Comparison of ENCODE assay signal across 25 cellular contexts in the genomic region with DNA sequence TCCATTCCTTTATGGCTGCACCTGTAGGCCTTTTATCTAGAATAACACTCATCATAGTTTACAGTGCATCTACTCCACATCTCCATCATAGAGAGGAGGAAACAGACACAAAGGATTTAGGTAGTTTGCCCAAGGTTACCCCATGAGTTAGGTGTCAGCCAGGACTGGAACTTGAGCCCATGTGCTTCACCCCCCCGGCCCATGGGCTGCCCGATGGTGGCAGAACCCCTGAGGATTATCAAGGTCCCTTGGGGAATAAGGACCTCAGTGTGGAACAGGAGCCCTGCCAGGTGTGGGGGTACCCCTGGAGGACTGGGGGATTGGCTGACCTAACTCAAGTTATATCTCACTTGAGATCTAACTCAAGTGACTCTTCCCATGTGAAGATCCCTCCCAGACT.
DNase-seq lines count a peak whose midpoint lies in the region; ATAC-seq, FAIRE-seq and TF ChIP-seq lines count a peak whose summit lies in the region.
"Had no signal": no experiment of that assay in that cellular context is flagged by ENCODE, and none has a peak within 500 bp of the region (broad histone marks: within the 10 kb centered on the region; RNA-seq: fewer than 3 reads in every experiment).

No MANE protein-coding gene starts in this region.

- no peaks in the 10 kb centered on the region for H3K36me3 Mint-ChIP-seq in endothelial cell (ENCODE audit: low read depth, unreplicated experiment)

- H3K27ac ChIP-seq in HepG2 (ENCODE audit: extremely low read length, insufficient read depth, low read length) (no peak overlapping the region), right lobe of liver (no peak overlapping the region)
- H3K27ac ChIP-seq: 22Rv1, BLaER1 had no signal

- H3K4me3 ChIP-seq in HepG2 (replicated peaks in 1 of 3; ENCODE audit: insufficient read depth in 1 of 3, low read depth in 2 of 3, low read length in 3 of 3) (no peak overlapping the region), right lobe of liver (no peak overlapping the region)
- H3K4me3 ChIP-seq: BLaER1, GM12878 had no signal

- H3K4me2 ChIP-seq in HepG2 (ENCODE audit: low read depth, low read length), result no peak overlapping the region
- H3K4me2 ChIP-seq: BLaER1 had no signal

- H3K79me2 ChIP-seq in HepG2 (ENCODE audit: insufficient read depth, low read length), result no peaks in the 10 kb centered on the region

- 100% methylated on average over 2 of the region's 2 CpGs for WGBS in HepG2 (ENCODE audit: low lambda C conversion rate)
- WGBS in right lobe of liver (ENCODE audit: insufficient coverage, low coverage, low lambda C conversion rate, missing lambda C conversion rate), result 100% methylated on average over 2 of the region's 2 CpGs

- no peak for TF ChIP-seq POLR2A in HepG2 (IDR thresholded peaks at IDR 0.05; ENCODE audit: insufficient read depth in 1 of 2, low read depth in 2 of 2, low read length in 2 of 2)
- no peak for TF ChIP-seq POLR2A in right lobe of liver (IDR thresholded peaks at IDR 0.05)

- no peak overlapping the region for H2AFZ ChIP-seq in HepG2 (ENCODE audit: low read length)

- peak; percentile 6 for DNase-seq in DMS53 (lab: John Stamatoyannopoulos, UW)
- DNase-seq in DMS53 treated with DMSO at 0.1 percent for 48 hours (lab: John Stamatoyannopoulos, UW; ENCODE audit: unreplicated experiment), result no peak
- no peak for DNase-seq in HepG2 (ENCODE audit: low spot score)
- no peak for DNase-seq in right lobe of liver
- DNase-seq in endothelial cell (ENCODE audit: low spot score), result no peak
- DNase-seq: ACHN; BE2C; C1 segment of cervical spinal cord; CD4-positive, alpha-beta memory T cell; CD4-positive, CD25-positive, alpha-beta regulatory T cell; CD8-positive, alpha-beta memory T cell; COR-L47; DMS 273 treated with DMSO at 0.1 percent for 48 hours; DMS153; DMS79; DND-41; EL; GDM1 had no signal

- H3K27me3 ChIP-seq in HepG2 (ENCODE audit: control insufficient read depth in 1 of 2, insufficient read depth in 2 of 2, low read length in 2 of 2) (no peaks in the 10 kb centered on the region), right lobe of liver (no peaks in the 10 kb centered on the region)
- H3K27me3 ChIP-seq: BE2C, BLaER1 had no signal

- H3K36me3 ChIP-seq in HepG2 (replicated peaks in 1 of 2; ENCODE audit: control insufficient read depth in 1 of 2, insufficient read depth in 2 of 2, low read length in 2 of 2), result peaks cover 18 to 58% of the 10 kb centered on the region in 2 experiments
- no peaks in the 10 kb centered on the region for H3K36me3 ChIP-seq in right lobe of liver
- H3K36me3 ChIP-seq: BE2C, BLaER1 had no signal

- H3K9me3 ChIP-seq in HepG2 (ENCODE audit: low read length), result no peaks in the 10 kb centered on the region
- H3K9me3 ChIP-seq in right lobe of liver, result no peaks in the 10 kb centered on the region
- H3K9me3 ChIP-seq: BE2C, BLaER1 had no signal

- no peak for TF ChIP-seq EP300 in HepG2 (IDR thresholded peaks at IDR 0.05; ENCODE audit: low read depth in 2 of 2, low read length in 2 of 2)
- no peak for TF ChIP-seq EP300 in HepG2 (CRISPR knock-in tag; IDR thresholded peaks at IDR 0.05; ENCODE audit: borderline replicate concordance)

- in situ Hi-C loops in HepG2 (cut with HindIII; ENCODE audit: extremely low pct_ligation_motif_present, low pct_unique_long_range_greater_than_20kb), result no loop called here

- no peak for TF ChIP-seq RAD21 in HepG2 (CRISPR knock-in tag; IDR thresholded peaks at IDR 0.05)

- POLR2A ChIA-PET in HepG2 (lab: Yijun Ruan, JAX), result no interaction called here

- FAIRE-seq in HepG2 (lab: Jason Lieb, UNC), result no peak
- FAIRE-seq: A204.1, GM12878, GM12892, GM18507 had no signal

- H3K4me1 Mint-ChIP-seq in endothelial cell (ENCODE audit: unreplicated experiment), result no peaks in the 10 kb centered on the region
- H3K4me1 Mint-ChIP-seq: CD14-positive monocyte; CD8-positive, alpha-beta memory T cell had no signal

- H3K27ac Mint-ChIP-seq in endothelial cell (ENCODE audit: unreplicated experiment), result no peak overlapping the region
- H3K27ac Mint-ChIP-seq: CD14-positive monocyte; CD4-positive, CD25-positive, alpha-beta regulatory T cell; CD8-positive, alpha-beta memory T cell had no signal

- CTCF ChIA-PET in HepG2 (lab: Yijun Ruan, JAX; ENCODE audit: low intra/inter-chr PET ratio, low total read pairs), result no interaction called here

- intact Hi-C loops in HepG2 (cut with micrococcal nuclease; ENCODE audit: unreplicated experiment) (no loop called here), right lobe of liver (cut with DNase I) (no loop called here)

- no peaks in the 10 kb centered on the region for H3K9me3 Mint-ChIP-seq in endothelial cell (ENCODE audit: unreplicated experiment)
- H3K9me3 Mint-ChIP-seq: CD4-positive, alpha-beta memory T cell; CD8-positive, alpha-beta memory T cell had no signal

- TF ChIP-seq CTCF in HepG2 (CRISPR knock-in tag; IDR thresholded peaks at IDR 0.05) (no peak), right lobe of liver (IDR thresholded peaks at IDR 0.05) (no peak), endothelial cell (IDR thresholded peaks at IDR 0.05; ENCODE audit: unreplicated experiment) (no peak)

- no peaks in the 10 kb centered on the region for H3K4me1 ChIP-seq in HepG2 (ENCODE audit: insufficient read depth, low read length)
- no peaks in the 10 kb centered on the region for H3K4me1 ChIP-seq in right lobe of liver
- H3K4me1 ChIP-seq: BE2C, BLaER1 had no signal

- no peaks in the 10 kb centered on the region for H3K27me3 Mint-ChIP-seq in endothelial cell (ENCODE audit: unreplicated experiment)
- H3K27me3 Mint-ChIP-seq: CD4-positive, alpha-beta memory T cell; CD4-positive, CD25-positive, alpha-beta regulatory T cell; CD8-positive, alpha-beta memory T cell had no signal

- BruUV-seq in HepG2 (replicated peaks; lab: Mats Ljungman, UMichigan), result no TSS peak

- H4K20me1 ChIP-seq in HepG2 (ENCODE audit: insufficient read depth, low read length), result peaks cover 7% of the 10 kb centered on the region
- H4K20me1 ChIP-seq: BLaER1 had no signal

- no peak; the same call in 1 of the 3 replicates for ATAC-seq in HepG2
- ATAC-seq in right lobe of liver, result no peak
- ATAC-seq: GM12878 had no signal

- H3K9ac ChIP-seq in HepG2 (ENCODE audit: insufficient read depth, low read depth, low read length), result no peak overlapping the region
- H3K9ac ChIP-seq: BLaER1 had no signal

- H3K4me3 Mint-ChIP-seq in endothelial cell (ENCODE audit: unreplicated experiment), result no peak overlapping the region
- H3K4me3 Mint-ChIP-seq: CD14-positive monocyte; CD4-positive, alpha-beta memory T cell; CD4-positive, CD25-positive, alpha-beta regulatory T cell; CD8-positive, alpha-beta memory T cell had no signal

TF ChIP-seq in HepG2, 621 proteins besides CTCF, POLR2A, EP300 and RAD21:
- TF ChIP-seq RBM22 (optimal IDR thresholded peaks at IDR 0.05; ENCODE audit: low read length), result peak; percentile 96
- no peak for TF ChIP-seq ZBTB42 (CRISPR knock-in tag; IDR thresholded peaks at IDR 0.05)
